29 cellular contexts compared by ENCODE assay signal in the genomic region with DNA sequence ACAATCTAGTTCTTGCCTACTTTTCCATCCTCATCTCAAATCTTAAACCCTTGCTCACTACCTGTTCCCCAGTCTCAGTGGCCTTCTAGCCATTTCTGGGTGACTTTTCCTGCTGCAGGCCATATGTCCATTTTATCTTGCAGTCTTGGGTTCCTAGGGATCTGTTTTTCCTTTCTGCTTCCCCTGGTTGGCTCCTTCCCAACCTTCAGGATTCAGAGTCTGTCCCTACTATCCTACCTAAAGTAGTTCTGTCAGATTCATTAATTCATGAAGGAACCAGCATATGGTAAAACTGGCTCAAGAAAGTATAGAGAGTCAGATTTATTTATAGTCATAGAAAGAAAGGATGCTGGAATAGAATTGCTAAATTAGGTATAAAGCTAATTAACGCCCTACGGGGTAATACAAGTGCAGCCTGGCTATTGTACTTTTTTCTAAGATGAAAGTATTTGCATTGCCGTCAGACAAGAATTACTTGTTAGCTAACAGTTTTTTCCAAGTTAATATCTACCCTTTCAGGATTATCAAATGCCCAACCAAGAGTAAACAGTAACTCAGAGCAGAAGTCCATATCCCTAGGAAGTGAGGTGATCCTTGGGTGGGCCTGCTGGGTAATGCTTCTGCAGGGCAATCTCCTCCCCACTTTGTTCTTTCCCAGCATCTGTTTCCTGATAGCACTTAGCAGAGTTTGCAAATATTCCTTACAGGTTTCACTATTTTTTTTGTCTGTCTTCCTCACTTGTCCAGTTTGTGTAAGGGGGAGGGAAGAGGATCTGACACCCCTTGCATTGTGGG.
A peak's percentile ranks its signal among the peaks of the same experiment; 100 is the strongest.
DNase-seq lines count a peak whose midpoint lies in the region; ATAC-seq, FAIRE-seq and TF ChIP-seq lines count a peak whose summit lies in the region.
"Had no signal": no experiment of that assay in that cellular context is flagged by ENCODE, and none has a peak within 500 bp of the region (broad histone marks: within the 10 kb centered on the region; RNA-seq: fewer than 3 reads in every experiment).

No MANE protein-coding gene starts in this region.

- 13 to 16% methylated on average over 3 of the region's 3 CpGs for WGBS in body of pancreas, 2 donors

- no peaks in the 10 kb centered on the region for H3K9me3 ChIP-seq in body of pancreas
- H3K9me3 ChIP-seq: heart right ventricle, SJSA1 had no signal

- H3K27me3 ChIP-seq in body of pancreas = no peaks in the 10 kb centered on the region
- H3K27me3 ChIP-seq: SJSA1 had no signal

- no peak overlapping the region for H3K4me3 ChIP-seq in body of pancreas
- H3K4me3 ChIP-seq: GM12878, heart right ventricle, SJSA1, skin epidermis had no signal

- peak; percentile 33 for DNase-seq in DMS 273 treated with DMSO at 0.1 percent for 48 hours (lab: John Stamatoyannopoulos, UW)
- DNase-seq in body of pancreas = peak; percentile 17 to 57 (median 50)
- peak; percentile 5 for DNase-seq in pulmonary artery endothelial cell (ENCODE audit: low read depth, low spot score)
- DNase-seq in HUDEP-2 (lab: John Stamatoyannopoulos, UW; ENCODE audit: unreplicated experiment in 76 of 76) = no peak
- DNase-seq in activated CD8-positive, alpha-beta memory T cell treated with anti-CD3 and anti-CD28 coated beads, Interleukin-2, amount 50 U/mL, for 4 hours = no peak
- DNase-seq in H54 (ENCODE audit: insufficient read length, low spot score) = no peak
- DNase-seq: ACHN; activated CD4-positive, alpha-beta T cell treated with anti-CD3 and anti-CD28 coated beads, Interleukin-2, amount 10 ng/mL, durations not matched to agents 7 days and 5 days; activated effector memory CD4-positive, alpha-beta T cell treated with anti-CD3 and anti-CD28 coated beads, Interleukin-2, amount 50 U/mL, for 16 hours; activated T-cell treated with anti-CD3 and anti-CD28 coated beads, Interleukin-2, amount 50 U/mL, for 1 hour; CD8-positive, alpha-beta T cell; DMS153; foreskin melanocyte; H7; heart right ventricle; Kasumi-1; kidney glomerular epithelial cell; NCI-H1436 treated with DMSO at 0.1 percent for 48 hours; NCI-H2081 treated with DMSO at 0.1 percent for 48 hours; nephron progenitor cell; stimulated activated CD4-positive, alpha-beta T cell treated with anti-CD3 and anti-CD28 coated beads, Interleukin-1b, Interleukin-23, amount 100 ng/mL, for 48 hours; stimulated activated naive CD8-positive, alpha-beta T cell treated with anti-CD3 and anti-CD28 coated beads, Interleukin-15, amount 100 ng/mL, for 72 hours; T1000 had no signal

- no peak for TF ChIP-seq POLR2A in body of pancreas (IDR thresholded peaks at IDR 0.05)
- no peak for TF ChIP-seq POLR2A in H54 (IDR thresholded peaks at IDR 0.05; ENCODE audit: low read depth, low read length)

- H3K4me1 ChIP-seq in body of pancreas = peaks cover 32% of the 10 kb centered on the region
- H3K4me1 ChIP-seq: heart right ventricle, SJSA1 had no signal

- FAIRE-seq in islet of Langerhans (lab: Jason Lieb, UNC) (peak; percentile 94), H54 (lab: Jason Lieb, UNC) (no peak)
- FAIRE-seq: GM12878 had no signal

- TF ChIP-seq CTCF in body of pancreas (IDR thresholded peaks at IDR 0.05) = no peak

- ATAC-seq in body of pancreas (peak; percentile 87), HG03457 (IDR thresholded peaks at IDR 0.05; ENCODE audit: unreplicated experiment) (no peak)
- ATAC-seq: CD8-positive, alpha-beta T cell; GM12878; stimulated activated naive CD8-positive, alpha-beta T cell treated with anti-CD3 and anti-CD28 coated beads, Interleukin-15, amount 100 ng/mL, for 72 hours; WTC11 had no signal

- peak overlapping the region; percentile 39 to 76 (median 60) for H3K27ac ChIP-seq in body of pancreas
- H3K27ac ChIP-seq: SJSA1, skin epidermis had no signal

- H3K36me3 ChIP-seq in body of pancreas (replicated peaks in 1 of 2; ENCODE audit: insufficient read depth in 1 of 2, low read depth in 2 of 2) = no peaks in the 10 kb centered on the region
- H3K36me3 ChIP-seq: heart right ventricle, SJSA1 had no signal

- intact Hi-C loops in body of pancreas (cut with DNase I) = no loop called here

Comparison
In these comparisons a context has a peak if more than half of its experiments do, and no peak if none do; other contexts are left out.
1. DNase-seq: peak in DMS 273 treated with DMSO at 0.1 percent for 48 hours (single experiment), body of pancreas (4 of 4) and pulmonary artery endothelial cell (single experiment); none in HUDEP-2 (0 of 76), activated CD8-positive, alpha-beta memory T cell treated with anti-CD3 and anti-CD28 coated beads, Interleukin-2, amount 50 U/mL, for 4 hours (single experiment) and H54 (single experiment).